In the genomic region with DNA sequence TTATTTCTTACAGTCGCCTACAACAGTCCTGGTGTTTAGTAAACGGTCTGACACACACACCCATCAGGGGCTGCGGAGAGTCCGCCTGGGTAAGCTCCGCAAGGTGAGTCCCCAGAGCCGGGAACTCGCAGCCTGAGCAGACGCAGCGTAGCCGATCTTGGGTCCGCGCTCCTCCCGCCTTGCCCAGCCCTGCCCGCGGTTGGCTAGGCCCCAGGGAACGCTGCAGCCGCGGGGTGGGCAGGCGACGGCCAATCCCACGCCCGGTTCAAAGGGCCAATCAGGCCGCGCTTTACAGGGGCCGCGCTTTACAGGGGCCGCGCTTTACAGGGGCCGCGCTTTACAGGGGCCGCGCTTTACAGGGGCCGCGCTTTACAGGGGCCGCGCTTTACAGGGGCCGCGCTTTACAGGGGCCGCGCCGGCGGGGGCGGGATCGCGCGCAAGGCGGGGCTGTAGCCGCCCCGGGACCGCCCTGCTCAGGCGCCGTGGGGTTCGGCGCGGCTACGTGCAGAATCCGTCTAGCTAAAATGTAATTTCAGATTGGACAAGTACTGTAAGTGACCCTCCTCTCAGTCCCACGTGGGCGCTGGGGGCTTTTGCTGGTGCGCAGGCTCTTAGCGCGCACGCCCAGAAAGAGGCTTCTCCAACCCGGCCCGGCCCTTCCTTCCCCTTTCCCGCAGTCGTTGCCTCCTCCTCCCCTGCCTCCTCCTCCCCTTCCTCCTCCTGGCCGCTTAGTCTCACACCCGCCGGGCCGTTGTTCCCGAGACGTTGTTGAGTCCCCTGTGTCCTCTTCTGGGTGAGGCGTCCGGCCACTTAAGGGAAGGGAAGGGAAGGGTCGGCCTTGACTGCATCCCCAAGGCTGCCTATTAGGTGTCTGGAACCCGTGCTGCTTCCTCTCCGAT, we compare ENCODE assay signal across 8 cellular contexts. TPM values are rescaled to one million over a fixed set of nuclear protein-coding genes. Genes with fewer than 3 reads are reported as not detected.
DNase-seq lines count a peak whose midpoint lies in the region; ATAC-seq and TF ChIP-seq lines count a peak whose summit lies in the region.

A gene with protein sequence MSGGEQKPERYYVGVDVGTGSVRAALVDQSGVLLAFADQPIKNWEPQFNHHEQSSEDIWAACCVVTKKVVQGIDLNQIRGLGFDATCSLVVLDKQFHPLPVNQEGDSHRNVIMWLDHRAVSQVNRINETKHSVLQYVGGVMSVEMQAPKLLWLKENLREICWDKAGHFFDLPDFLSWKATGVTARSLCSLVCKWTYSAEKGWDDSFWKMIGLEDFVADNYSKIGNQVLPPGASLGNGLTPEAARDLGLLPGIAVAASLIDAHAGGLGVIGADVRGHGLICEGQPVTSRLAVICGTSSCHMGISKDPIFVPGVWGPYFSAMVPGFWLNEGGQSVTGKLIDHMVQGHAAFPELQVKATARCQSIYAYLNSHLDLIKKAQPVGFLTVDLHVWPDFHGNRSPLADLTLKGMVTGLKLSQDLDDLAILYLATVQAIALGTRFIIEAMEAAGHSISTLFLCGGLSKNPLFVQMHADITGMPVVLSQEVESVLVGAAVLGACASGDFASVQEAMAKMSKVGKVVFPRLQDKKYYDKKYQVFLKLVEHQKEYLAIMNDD (plus strand): TSS at position 737 of the 899 bp plus-strand sequence. CDS start 24,456 bp downstream, outside the sequence.

- no peaks in the 10 kb centered on the region for H3K27me3 Mint-ChIP-seq in activated T-cell treated with anti-CD3 and anti-CD28 coated beads, Interleukin-2, amount 50 U/mL, for 72 hours (ENCODE audit: low read depth)

- H3K27ac ChIP-seq in Peyer's patch (peak within 1 kb of the TSS; percentile 84 to 97 (median 94)), esophagus muscularis mucosa (replicated peaks in 1 of 4) (peak within 1 kb of the TSS; percentile 92 to 98 (median 96))

- peaks cover 0 to 2% of the 10 kb centered on the region in 2 donors for H3K36me3 Mint-ChIP-seq in activated T-cell treated with anti-CD3 and anti-CD28 coated beads, Interleukin-2, amount 50 U/mL, for 72 hours (ENCODE audit: insufficient read depth in 2 of 2)

- H3K27me3 ChIP-seq in Peyer's patch (no peaks in the 10 kb centered on the region), esophagus muscularis mucosa (no peaks in the 10 kb centered on the region)

- H3K4me1 Mint-ChIP-seq in activated T-cell treated with anti-CD3 and anti-CD28 coated beads, Interleukin-2, amount 50 U/mL, for 72 hours (ENCODE audit: low read depth) = peaks cover 20% of the 10 kb centered on the region

- ATAC-seq in GM21737 (IDR thresholded peaks at IDR 0.05; ENCODE audit: unreplicated experiment) = peak; percentile 89
- ATAC-seq in activated T-cell treated with anti-CD3 and anti-CD28 coated beads, Interleukin-2, amount 50 U/mL, for 72 hours (replicated peaks in 1 of 2) = peak; percentile 92

- H3K27ac Mint-ChIP-seq in activated T-cell treated with anti-CD3 and anti-CD28 coated beads, Interleukin-2, amount 50 U/mL, for 72 hours = peak within 1 kb of the TSS; percentile 90

- DNase-seq in DMS79 (lab: John Stamatoyannopoulos, UW) = peak; percentile 82
- peak; percentile 90 for DNase-seq in KG1 (lab: John Stamatoyannopoulos, UW)
- DNase-seq in Peyer's patch = peak; percentile 93 to 98 (median 95)
- peak; percentile 87 for DNase-seq in activated T-cell treated with anti-CD3 and anti-CD28 coated beads, Interleukin-2, amount 50 U/mL, for 72 hours
- peak; percentile 99 for DNase-seq in esophagus muscularis mucosa (ENCODE audit: extremely low spot score)
- peak; percentile 99 for DNase-seq in myocyte (ENCODE audit: low read depth)
- DNase-seq in stimulated activated CD8-positive, alpha-beta memory T cell treated with anti-CD3 and anti-CD28 coated beads, Interleukin-7, amount 100 ng/mL, for 4 hours (ENCODE audit: low read depth in 2 of 2) = peak; percentile 70 to 82

- TF ChIP-seq CTCF in Peyer's patch (IDR thresholded peaks at IDR 0.05) (peak in 1 of 6 experiments; percentile 6), esophagus muscularis mucosa (IDR thresholded peaks at IDR 0.05) (peak in 1 of 3 experiments; percentile 5)

- no peaks in the 10 kb centered on the region for H3K9me3 Mint-ChIP-seq in activated T-cell treated with anti-CD3 and anti-CD28 coated beads, Interleukin-2, amount 50 U/mL, for 72 hours

- H3K4me3 ChIP-seq in Peyer's patch (peak within 1 kb of the TSS; percentile 40 to 64 (median 55)), esophagus muscularis mucosa (peak within 1 kb of the TSS; percentile 57 to 68 (median 63))

- peak; percentile 81 to 89 for TF ChIP-seq POLR2A in Peyer's patch (IDR thresholded peaks at IDR 0.05)
- TF ChIP-seq POLR2A in esophagus muscularis mucosa (IDR thresholded peaks at IDR 0.05; ENCODE audit: low read depth) = peak; percentile 88

- H3K4me1 ChIP-seq in Peyer's patch (peaks cover 0 to 21% (median 0%) of the 10 kb centered on the region in 4 donors), esophagus muscularis mucosa (peaks cover 18 to 31% (median 28%) of the 10 kb centered on the region in 4 donors)

- TF ChIP-seq EP300 in esophagus muscularis mucosa (IDR thresholded peaks at IDR 0.05) = no peak

- H3K9me3 ChIP-seq in Peyer's patch (no peaks in the 10 kb centered on the region), esophagus muscularis mucosa (no peaks in the 10 kb centered on the region)

- H3K4me3 Mint-ChIP-seq in activated T-cell treated with anti-CD3 and anti-CD28 coated beads, Interleukin-2, amount 50 U/mL, for 72 hours = peak within 1 kb of the TSS; percentile 89 to 99

- under 1% methylated on average over 34 of the region's 78 CpGs for WGBS in esophagus muscularis mucosa

- intact Hi-C loops in esophagus muscularis mucosa (cut with DNase I) = loop anchor here (2.0 to 10.0 kb wide), 6 partner anchors 154 to 514 kb away; a partner anchor contains a TSS

- H3K36me3 ChIP-seq in Peyer's patch = no peaks in the 10 kb centered on the region
- no peaks in the 10 kb centered on the region for H3K36me3 ChIP-seq in esophagus muscularis mucosa

RNA-seq across cellular contexts. Expression of the gene that starts here (rescaled TPM):
- total RNA-seq in Peyer's patch = 100 to 1,000 TPM in 1 of 4 donors, 10 to 100 TPM in 3; 18.9 to 102 (median 33.6) TPM
- 10 to 100 TPM; 12.4 to 17.9 TPM for total RNA-seq in activated T-cell treated with anti-CD3 and anti-CD28 coated beads, Interleukin-2, amount 50 U/mL, for 72 hours
- total RNA-seq in esophagus muscularis mucosa = 10 to 100 TPM; 23.3 to 26.4 (median 25.3) TPM
- 21.0 and 24.8 TPM in 2 replicates for total RNA-seq in myocyte
- 24.1 TPM for polyA plus RNA-seq in myocyte (2012)

Comparison
In these comparisons a context has a peak if more than half of its experiments do, and no peak if none do; other contexts are left out.
1. Peak in every context shown above with its lines: DNase-seq, ATAC-seq, H3K4me3 ChIP-seq and H3K27ac ChIP-seq.